Comparison of ENCODE assay signal across 1 cellular context in genomic region chr7:12527670-12528069, GRCh38. TPM values are rescaled to one million over a fixed set of nuclear protein-coding genes. Genes with fewer than 3 reads are reported as not detected.
"Had no signal": no experiment of that assay in that cellular context is flagged by ENCODE, and none has a peak within 500 bp of the region (broad histone marks: within the 10 kb centered on the region; RNA-seq: fewer than 3 reads in every experiment).

No MANE protein-coding gene starts in this region.

RNA-seq across cellular contexts. Expression of gene SCIN, which starts 42.9 kb away (rescaled TPM):
- polyA plus RNA-seq: naive thymus-derived CD4-positive, alpha-beta T cell had no signal
